ENCODE assay signal across 1 cellular context in the genomic region with DNA sequence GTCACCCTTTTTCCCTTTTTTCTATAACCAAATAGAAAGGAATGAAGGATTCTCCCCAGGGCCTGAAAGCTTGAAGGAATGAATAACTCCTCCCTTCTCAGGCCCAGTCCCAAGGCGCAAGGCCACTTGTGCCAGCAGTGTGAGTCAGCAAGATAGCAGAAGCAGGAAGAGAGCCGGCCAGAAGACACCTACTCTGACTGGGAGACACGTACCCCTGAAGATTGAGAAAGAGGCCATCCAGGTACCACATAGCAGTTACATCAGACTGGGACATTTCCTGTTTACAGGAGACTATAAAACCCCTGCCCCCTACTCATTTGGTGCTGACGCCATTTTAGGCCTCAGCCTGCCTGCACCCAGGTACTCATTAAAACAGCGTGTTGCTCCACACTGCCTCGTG.
TF ChIP-seq lines count a peak whose summit lies in the region.

No MANE protein-coding gene starts in this region.

TF ChIP-seq in H1, 55 proteins besides CTCF, POLR2A, EP300 and RAD21:
- TF ChIP-seq CREB1 (IDR thresholded peaks at IDR 0.05) = no peak
- TF ChIP-seq BCL11A (IDR thresholded peaks at IDR 0.05; ENCODE audit: low read depth in 2 of 2, low read length in 2 of 2) = no peak
- no peak for TF ChIP-seq SRF (IDR thresholded peaks at IDR 0.05; ENCODE audit: low read depth, low read length)
- no peak for TF ChIP-seq YY1 (IDR thresholded peaks at IDR 0.05; ENCODE audit: low read depth, low read length)
- TF ChIP-seq, protein P1, sequence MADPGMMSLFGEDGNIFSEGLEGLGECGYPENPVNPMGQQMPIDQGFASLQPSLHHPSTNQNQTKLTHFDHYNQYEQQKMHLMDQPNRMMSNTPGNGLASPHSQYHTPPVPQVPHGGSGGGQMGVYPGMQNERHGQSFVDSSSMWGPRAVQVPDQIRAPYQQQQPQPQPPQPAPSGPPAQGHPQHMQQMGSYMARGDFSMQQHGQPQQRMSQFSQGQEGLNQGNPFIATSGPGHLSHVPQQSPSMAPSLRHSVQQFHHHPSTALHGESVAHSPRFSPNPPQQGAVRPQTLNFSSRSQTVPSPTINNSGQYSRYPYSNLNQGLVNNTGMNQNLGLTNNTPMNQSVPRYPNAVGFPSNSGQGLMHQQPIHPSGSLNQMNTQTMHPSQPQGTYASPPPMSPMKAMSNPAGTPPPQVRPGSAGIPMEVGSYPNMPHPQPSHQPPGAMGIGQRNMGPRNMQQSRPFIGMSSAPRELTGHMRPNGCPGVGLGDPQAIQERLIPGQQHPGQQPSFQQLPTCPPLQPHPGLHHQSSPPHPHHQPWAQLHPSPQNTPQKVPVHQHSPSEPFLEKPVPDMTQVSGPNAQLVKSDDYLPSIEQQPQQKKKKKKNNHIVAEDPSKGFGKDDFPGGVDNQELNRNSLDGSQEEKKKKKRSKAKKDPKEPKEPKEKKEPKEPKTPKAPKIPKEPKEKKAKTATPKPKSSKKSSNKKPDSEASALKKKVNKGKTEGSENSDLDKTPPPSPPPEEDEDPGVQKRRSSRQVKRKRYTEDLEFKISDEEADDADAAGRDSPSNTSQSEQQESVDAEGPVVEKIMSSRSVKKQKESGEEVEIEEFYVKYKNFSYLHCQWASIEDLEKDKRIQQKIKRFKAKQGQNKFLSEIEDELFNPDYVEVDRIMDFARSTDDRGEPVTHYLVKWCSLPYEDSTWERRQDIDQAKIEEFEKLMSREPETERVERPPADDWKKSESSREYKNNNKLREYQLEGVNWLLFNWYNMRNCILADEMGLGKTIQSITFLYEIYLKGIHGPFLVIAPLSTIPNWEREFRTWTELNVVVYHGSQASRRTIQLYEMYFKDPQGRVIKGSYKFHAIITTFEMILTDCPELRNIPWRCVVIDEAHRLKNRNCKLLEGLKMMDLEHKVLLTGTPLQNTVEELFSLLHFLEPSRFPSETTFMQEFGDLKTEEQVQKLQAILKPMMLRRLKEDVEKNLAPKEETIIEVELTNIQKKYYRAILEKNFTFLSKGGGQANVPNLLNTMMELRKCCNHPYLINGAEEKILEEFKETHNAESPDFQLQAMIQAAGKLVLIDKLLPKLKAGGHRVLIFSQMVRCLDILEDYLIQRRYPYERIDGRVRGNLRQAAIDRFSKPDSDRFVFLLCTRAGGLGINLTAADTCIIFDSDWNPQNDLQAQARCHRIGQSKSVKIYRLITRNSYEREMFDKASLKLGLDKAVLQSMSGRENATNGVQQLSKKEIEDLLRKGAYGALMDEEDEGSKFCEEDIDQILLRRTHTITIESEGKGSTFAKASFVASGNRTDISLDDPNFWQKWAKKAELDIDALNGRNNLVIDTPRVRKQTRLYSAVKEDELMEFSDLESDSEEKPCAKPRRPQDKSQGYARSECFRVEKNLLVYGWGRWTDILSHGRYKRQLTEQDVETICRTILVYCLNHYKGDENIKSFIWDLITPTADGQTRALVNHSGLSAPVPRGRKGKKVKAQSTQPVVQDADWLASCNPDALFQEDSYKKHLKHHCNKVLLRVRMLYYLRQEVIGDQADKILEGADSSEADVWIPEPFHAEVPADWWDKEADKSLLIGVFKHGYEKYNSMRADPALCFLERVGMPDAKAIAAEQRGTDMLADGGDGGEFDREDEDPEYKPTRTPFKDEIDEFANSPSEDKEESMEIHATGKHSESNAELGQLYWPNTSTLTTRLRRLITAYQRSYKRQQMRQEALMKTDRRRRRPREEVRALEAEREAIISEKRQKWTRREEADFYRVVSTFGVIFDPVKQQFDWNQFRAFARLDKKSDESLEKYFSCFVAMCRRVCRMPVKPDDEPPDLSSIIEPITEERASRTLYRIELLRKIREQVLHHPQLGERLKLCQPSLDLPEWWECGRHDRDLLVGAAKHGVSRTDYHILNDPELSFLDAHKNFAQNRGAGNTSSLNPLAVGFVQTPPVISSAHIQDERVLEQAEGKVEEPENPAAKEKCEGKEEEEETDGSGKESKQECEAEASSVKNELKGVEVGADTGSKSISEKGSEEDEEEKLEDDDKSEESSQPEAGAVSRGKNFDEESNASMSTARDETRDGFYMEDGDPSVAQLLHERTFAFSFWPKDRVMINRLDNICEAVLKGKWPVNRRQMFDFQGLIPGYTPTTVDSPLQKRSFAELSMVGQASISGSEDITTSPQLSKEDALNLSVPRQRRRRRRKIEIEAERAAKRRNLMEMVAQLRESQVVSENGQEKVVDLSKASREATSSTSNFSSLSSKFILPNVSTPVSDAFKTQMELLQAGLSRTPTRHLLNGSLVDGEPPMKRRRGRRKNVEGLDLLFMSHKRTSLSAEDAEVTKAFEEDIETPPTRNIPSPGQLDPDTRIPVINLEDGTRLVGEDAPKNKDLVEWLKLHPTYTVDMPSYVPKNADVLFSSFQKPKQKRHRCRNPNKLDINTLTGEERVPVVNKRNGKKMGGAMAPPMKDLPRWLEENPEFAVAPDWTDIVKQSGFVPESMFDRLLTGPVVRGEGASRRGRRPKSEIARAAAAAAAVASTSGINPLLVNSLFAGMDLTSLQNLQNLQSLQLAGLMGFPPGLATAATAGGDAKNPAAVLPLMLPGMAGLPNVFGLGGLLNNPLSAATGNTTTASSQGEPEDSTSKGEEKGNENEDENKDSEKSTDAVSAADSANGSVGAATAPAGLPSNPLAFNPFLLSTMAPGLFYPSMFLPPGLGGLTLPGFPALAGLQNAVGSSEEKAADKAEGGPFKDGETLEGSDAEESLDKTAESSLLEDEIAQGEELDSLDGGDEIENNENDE (IDR thresholded peaks at IDR 0.05; ENCODE audit: insufficient replicate concordance, low read length) = no peak
- no peak for TF ChIP-seq GABPA (IDR thresholded peaks at IDR 0.05; ENCODE audit: borderline replicate concordance, insufficient read depth, low read length)
- TF ChIP-seq ASH2L (IDR thresholded peaks at IDR 0.05; ENCODE audit: low read length) = no peak
- no peak for TF ChIP-seq TBP (IDR thresholded peaks at IDR 0.05; ENCODE audit: low read depth, low read length)
- no peak for TF ChIP-seq PHF8 (conservative IDR thresholded peaks at IDR 0.05; ENCODE audit: low read depth, low read length)
- no peak for TF ChIP-seq ZNF274 (IDR thresholded peaks at IDR 0.05; ENCODE audit: borderline replicate concordance, extremely low read depth, low read length)
- TF ChIP-seq KDM5A (IDR thresholded peaks at IDR 0.05; ENCODE audit: low read length) = no peak
- no peak for TF ChIP-seq KDM4A (IDR thresholded peaks at IDR 0.05; ENCODE audit: low read depth, low read length, severe bottlenecking)
- TF ChIP-seq RXRA (IDR thresholded peaks at IDR 0.05; ENCODE audit: insufficient read depth, low read depth, low read length) = no peak
- no peak for TF ChIP-seq SIX5 (IDR thresholded peaks at IDR 0.05; ENCODE audit: low read depth, low read length)
- no peak for TF ChIP-seq SP2 (IDR thresholded peaks at IDR 0.05; ENCODE audit: low read length)
- TF ChIP-seq MAFK (IDR thresholded peaks at IDR 0.05; ENCODE audit: low read depth, low read length) = no peak
- no peak for TF ChIP-seq FOSL1 (IDR thresholded peaks at IDR 0.05; ENCODE audit: insufficient read depth, low read depth, low read length)
- TF ChIP-seq KDM1A (IDR thresholded peaks at IDR 0.05; ENCODE audit: borderline replicate concordance, low read length) = no peak
